ENCODE assay signal across 14 cellular contexts in genomic region chr10:97434055-97434454, GRCh38. TPM values are rescaled to one million over a fixed set of nuclear protein-coding genes. Genes with fewer than 3 reads are reported as not detected.
DNase-seq lines count a peak whose midpoint lies in the region; ATAC-seq, FAIRE-seq and TF ChIP-seq lines count a peak whose summit lies in the region.
"Had no signal": no experiment of that assay in that cellular context is flagged by ENCODE, and none has a peak within 500 bp of the region (broad histone marks: within the 10 kb centered on the region; RNA-seq: fewer than 3 reads in every experiment).

No MANE protein-coding gene starts in this region.

- TF ChIP-seq POLR2A in GM12891 (IDR thresholded peaks at IDR 0.05; ENCODE audit: low read depth, low read length) = no peak

- peaks cover 25% of the 10 kb centered on the region for H3K79me2 ChIP-seq in SK-N-SH (ENCODE audit: insufficient read depth)

- intact Hi-C loops in left colon (cut with DNase I, micrococcal nuclease) = no loop called here

- peaks cover 53 to 67% of the 10 kb centered on the region in 2 experiments for H3K36me3 ChIP-seq in SK-N-SH (replicated peaks in 1 of 2; ENCODE audit: control insufficient read depth in 1 of 2, insufficient read depth in 2 of 2, low read length in 1 of 2)

- no peaks in the 10 kb centered on the region for H3K27me3 ChIP-seq in SK-N-SH (ENCODE audit: insufficient read depth)

- H2AFZ ChIP-seq in SK-N-SH (ENCODE audit: low read depth) = no peak overlapping the region

- no peak for TF ChIP-seq CTCF in SK-N-SH (IDR thresholded peaks at IDR 0.05)

- no peak overlapping the region for H3K27ac ChIP-seq in SK-N-SH (ENCODE audit: low read depth in 2 of 2, low read length in 1 of 2)
- H3K27ac ChIP-seq: psoas muscle had no signal

- no peak for FAIRE-seq in GM12891 (lab: Jason Lieb, UNC)
- FAIRE-seq: bronchial epithelial cell had no signal

- no peaks in the 10 kb centered on the region for H3K9me2 ChIP-seq in SK-N-SH

- POLR2A ChIA-PET in SK-N-SH (lab: Yijun Ruan, JAX) = interaction anchor here (0.9 kb wide), 1 partner anchor 11 kb away, joined by 3 read pairs; no protein-coding TSS in a partner anchor

- ATAC-seq in SK-N-SH treated with all-trans-retinoic acid at 6 μM for 48 hours = peak; percentile 49
- peak; percentile 46 for ATAC-seq in left colon
- no peak for ATAC-seq in GM18858 (IDR thresholded peaks at IDR 0.05; ENCODE audit: unreplicated experiment)
- ATAC-seq: psoas muscle had no signal

- CTCF ChIA-PET in SK-N-SH (lab: Yijun Ruan, JAX) = interaction anchor here (0.7 to 1.6 kb wide), 3 partner anchors 26 to 139 kb away, joined by 3 to 5 read pairs (median 3); partner anchors contain the start of gene ANKRD2

- H3K4me1 ChIP-seq in SK-N-SH (ENCODE audit: control insufficient read depth in 1 of 2, insufficient read depth in 2 of 2, low read depth in 1 of 2, low read length in 1 of 2) = 0 out of 4 replicates have a peak, but pooled peaks cover 0 to 8% of the 10 kb centered on the region in 2 experiments
- H3K4me1 ChIP-seq: psoas muscle had no signal

- no peak overlapping the region for H3K4me2 ChIP-seq in SK-N-SH

- no peak for TF ChIP-seq RAD21 in SK-N-SH (IDR thresholded peaks at IDR 0.05; ENCODE audit: low read length)

- no peak overlapping the region for H3K9ac ChIP-seq in SK-N-SH

- no peak overlapping the region for H3K4me3 ChIP-seq in SK-N-SH (ENCODE audit: low read depth in 2 of 2, low read length in 1 of 2)
- H3K4me3 ChIP-seq: psoas muscle had no signal

- peaks cover 47% of the 10 kb centered on the region for H3F3A ChIP-seq in SK-N-SH (replicated peaks; ENCODE audit: insufficient read depth)

- H3K9me3 ChIP-seq in SK-N-SH = no peaks in the 10 kb centered on the region
- H3K9me3 ChIP-seq: psoas muscle had no signal

- no peak for TF ChIP-seq EP300 in SK-N-SH (IDR thresholded peaks at IDR 0.05; ENCODE audit: borderline replicate concordance in 1 of 2, low read depth in 1 of 2, low read length in 1 of 2)

- peaks cover 8% of the 10 kb centered on the region for H4K20me1 ChIP-seq in SK-N-SH (ENCODE audit: insufficient read depth)

- DNase-seq in SK-N-SH = no peak
- DNase-seq in GM12891 (ENCODE audit: insufficient read length, low spot score) = no peak
- DNase-seq in RKO (ENCODE audit: low spot score) = peak; percentile 52
- no peak for DNase-seq in left colon
- no peak for DNase-seq in COLO668 (lab: John Stamatoyannopoulos, UW; ENCODE audit: unreplicated experiment)
- DNase-seq in germinal center (ENCODE audit: low spot score) = no peak
- DNase-seq: activated CD4-positive, alpha-beta T cell treated with anti-CD3 and anti-CD28 coated beads for 4 hours; activated gamma-delta T cell; islet precursor cell; psoas muscle; trophoblast cell had no signal

TF ChIP-seq in SK-N-SH treated with all-trans-retinoic acid at 6 μM for 48 hours, 23 proteins besides CTCF, POLR2A, EP300 and RAD21:
- TF ChIP-seq RARB (CRISPR knock-in tag; IDR thresholded peaks at IDR 0.05) (no peak), ZNF70 (CRISPR knock-in tag; IDR thresholded peaks at IDR 0.05) (no peak), SNAI2 (CRISPR knock-in tag; IDR thresholded peaks at IDR 0.05) (no peak), PATZ1 (CRISPR knock-in tag; IDR thresholded peaks at IDR 0.05; ENCODE audit: borderline replicate concordance) (no peak), ARNTL (CRISPR knock-in tag; IDR thresholded peaks at IDR 0.05; ENCODE audit: borderline replicate concordance, low read depth) (no peak), ZFP30 (CRISPR knock-in tag; IDR thresholded peaks at IDR 0.05) (no peak)

TF ChIP-seq in SK-N-SH, 30 proteins besides CTCF, POLR2A, EP300 and RAD21:
- no peak for TF ChIP-seq POLR2AphosphoS5 (IDR thresholded peaks at IDR 0.05; ENCODE audit: low read depth, low read length)
- no peak for TF ChIP-seq TAF1 (IDR thresholded peaks at IDR 0.05; ENCODE audit: borderline replicate concordance, low read depth, low read length)
- no peak for TF ChIP-seq SMC3 (IDR thresholded peaks at IDR 0.05; ENCODE audit: low read depth, low read length)
- TF ChIP-seq JUND (IDR thresholded peaks at IDR 0.05) = no peak
- no peak for TF ChIP-seq MAX (IDR thresholded peaks at IDR 0.05; ENCODE audit: low read depth)
- no peak for TF ChIP-seq FOSL2 (IDR thresholded peaks at IDR 0.05; ENCODE audit: borderline replicate concordance, low read depth)
- no peak for TF ChIP-seq MXI1 (IDR thresholded peaks at IDR 0.05; ENCODE audit: low read depth, low read length)
- no peak for TF ChIP-seq FOXJ3 (CRISPR knock-in tag; IDR thresholded peaks at IDR 0.05)
- TF ChIP-seq CHD2 (IDR thresholded peaks at IDR 0.05; ENCODE audit: low read length, partially characterized antibody) = no peak
- no peak for TF ChIP-seq ELF1 (IDR thresholded peaks at IDR 0.05)
- TF ChIP-seq SIN3A (IDR thresholded peaks at IDR 0.05; ENCODE audit: borderline replicate concordance, low read depth, low read length) = no peak
- TF ChIP-seq USF1 (IDR thresholded peaks at IDR 0.05; ENCODE audit: borderline replicate concordance, low read depth) = no peak

TF ChIP-seq in GM12891, 5 proteins besides CTCF, POLR2A, EP300 and RAD21:
- peak; percentile 24; the same call in 1 of the 2 replicates for TF ChIP-seq POLR2AphosphoS5 (IDR thresholded peaks at IDR 0.05; ENCODE audit: low read depth, low read length)
- no peak for TF ChIP-seq PAX5 (IDR thresholded peaks at IDR 0.05; ENCODE audit: insufficient read depth, low read length, severe bottlenecking)

RNA-seq across cellular contexts. Expression of gene PGAM1, which starts 8.1 kb away (rescaled TPM):
- 398 and 419 TPM in 2 replicates for polyA plus RNA-seq in SK-N-SH (2012; rRNA removed)
- 320 and 415 TPM in 2 replicates for polyA plus RNA-seq in SK-N-SH (2012; cell fraction: cytosol; rRNA removed)
- 161 and 207 TPM in 2 replicates for polyA plus RNA-seq in SK-N-SH (2012; cell fraction: nucleus; rRNA removed)
- polyA plus RNA-seq in GM12891 (2012; ENCODE audit: low read depth, missing spikeins) = 863 TPM
- total RNA-seq in left colon = 100 to 1,000 TPM; 216 to 249 TPM

RNA-seq across cellular contexts. Expression of gene EXOSC1, which starts 11.8 kb away (rescaled TPM):
- 49.0 and 50.0 TPM in 2 replicates for polyA plus RNA-seq in SK-N-SH (2012; rRNA removed)
- polyA plus RNA-seq in SK-N-SH (2012; cell fraction: cytosol; rRNA removed) = 46.6 and 47.9 TPM in 2 replicates
- 25.6 and 31.3 TPM in 2 replicates for polyA plus RNA-seq in SK-N-SH (2012; cell fraction: nucleus; rRNA removed)
- polyA plus RNA-seq in GM12891 (2012; ENCODE audit: low read depth, missing spikeins) = 64.3 TPM
- total RNA-seq in left colon = 10 to 100 TPM; 21.7 to 22.6 TPM

RNA-seq across cellular contexts. Expression of gene ZDHHC16, which starts 11.9 kb away (rescaled TPM):
- 71.5 and 84.2 TPM in 2 replicates for polyA plus RNA-seq in SK-N-SH (2012; rRNA removed)
- 48.0 and 62.5 TPM in 2 replicates for polyA plus RNA-seq in SK-N-SH (2012; cell fraction: cytosol; rRNA removed)
- 76.4 and 107 TPM in 2 replicates for polyA plus RNA-seq in SK-N-SH (2012; cell fraction: nucleus; rRNA removed)
- 17.7 TPM for polyA plus RNA-seq in GM12891 (2012; ENCODE audit: low read depth, missing spikeins)
- 10 to 100 TPM; 29.1 to 31.5 TPM for total RNA-seq in left colon

RNA-seq across cellular contexts. Expression of gene RRP12, which starts 32.9 kb away (rescaled TPM):
- 40.9 and 46.4 TPM in 2 replicates for polyA plus RNA-seq in SK-N-SH (2012; rRNA removed)
- polyA plus RNA-seq in SK-N-SH (2012; cell fraction: cytosol; rRNA removed) = 21.5 and 26.1 TPM in 2 replicates
- polyA plus RNA-seq in SK-N-SH (2012; cell fraction: nucleus; rRNA removed) = 123 and 132 TPM in 2 replicates
- 17.2 TPM for polyA plus RNA-seq in GM12891 (2012; ENCODE audit: low read depth, missing spikeins)
- total RNA-seq in left colon = 10 to 100 TPM; 13.9 to 15.1 TPM
